21 cellular contexts compared by ENCODE assay signal in genomic region chrX:70497026-70497425, GRCh38. TPM values are rescaled to one million over a fixed set of nuclear protein-coding genes. Genes with fewer than 3 reads are reported as not detected.
DNase-seq lines count a peak whose midpoint lies in the region; ATAC-seq and TF ChIP-seq lines count a peak whose summit lies in the region.
"Had no signal": no experiment of that assay in that cellular context is flagged by ENCODE, and none has a peak within 500 bp of the region (broad histone marks: within the 10 kb centered on the region; RNA-seq: fewer than 3 reads in every experiment).

No MANE protein-coding gene starts in this region.

- H3K4me1 ChIP-seq in KMS-11 (ENCODE audit: low read depth, poor library complexity, severe bottlenecking) (peaks cover 31% of the 10 kb centered on the region), psoas muscle (no peaks in the 10 kb centered on the region), skeletal muscle tissue (ENCODE audit: control insufficient read depth in 3 of 3, insufficient read depth in 3 of 3, low read length in 3 of 3) (peaks cover 0 to 18% (median 13%) of the 10 kb centered on the region in 3 donors)
- H3K4me1 ChIP-seq in CD8-positive, alpha-beta T cell (ENCODE audit: insufficient read depth, low read length), result no peaks in the 10 kb centered on the region
- H3K4me1 ChIP-seq: BLaER1, HAP-1 had no signal

- no peak overlapping the region for H2AFZ ChIP-seq in KMS-11 (ENCODE audit: low read depth)
- H2AFZ ChIP-seq: GM23338 had no signal

- H3K4me3 ChIP-seq in KMS-11 (IDR thresholded peaks at IDR 0.05; ENCODE audit: insufficient read depth, low read depth, low read length), result no peak overlapping the region
- H3K4me3 ChIP-seq in psoas muscle, result no peak overlapping the region
- no peak overlapping the region for H3K4me3 ChIP-seq in skeletal muscle tissue (ENCODE audit: low read length in 3 of 3)
- no peak overlapping the region for H3K4me3 ChIP-seq in CD8-positive, alpha-beta T cell (ENCODE audit: low read depth, low read length)
- H3K4me3 ChIP-seq: BLaER1, GM12878, GM23338, HAP-1 had no signal

- WGBS in psoas muscle, 3 donors, result 31 to 49% (median 38%) methylated on average over 3 of the region's 3 CpGs

- H3K27me3 ChIP-seq in KMS-11 (ENCODE audit: insufficient read depth, low read depth) (no peaks in the 10 kb centered on the region), psoas muscle (ENCODE audit: insufficient read depth in 3 of 3, low read length in 2 of 3) (no peaks in the 10 kb centered on the region), skeletal muscle tissue (ENCODE audit: control insufficient read depth in 3 of 3, insufficient read depth in 3 of 3, low read length in 3 of 3) (peaks cover 0 to 4% (median 0%) of the 10 kb centered on the region in 3 donors)
- no peaks in the 10 kb centered on the region for H3K27me3 ChIP-seq in CD8-positive, alpha-beta T cell (ENCODE audit: insufficient read depth, low read length)

- no peak overlapping the region for H3K4me3 Mint-ChIP-seq in CD8-positive, alpha-beta T cell
- H3K4me3 Mint-ChIP-seq: B cell; CD4-positive, CD25-positive, alpha-beta regulatory T cell; CD8-positive, alpha-beta memory T cell; GM23338 had no signal

- DNase-seq in left ventricle myocardium superior (no peak), cardiac septum (ENCODE audit: low spot score) (no peak), psoas muscle (no peak)
- no peak for DNase-seq in CD8-positive, alpha-beta T cell
- DNase-seq: CD4-positive, CD25-positive, alpha-beta regulatory T cell; CD8-positive, alpha-beta memory T cell; DMS 273 treated with DMSO at 0.1 percent for 48 hours; DMS79; EL; GDM1 had no signal

- no peaks in the 10 kb centered on the region for H3K9me3 ChIP-seq in psoas muscle
- H3K9me3 ChIP-seq in skeletal muscle tissue (ENCODE audit: control insufficient read depth in 3 of 3, low read length in 3 of 3), result no peaks in the 10 kb centered on the region
- no peaks in the 10 kb centered on the region for H3K9me3 ChIP-seq in CD8-positive, alpha-beta T cell (ENCODE audit: low read length)
- H3K9me3 ChIP-seq: BLaER1, HAP-1 had no signal

- no peaks in the 10 kb centered on the region for H3K4me1 Mint-ChIP-seq in CD8-positive, alpha-beta T cell (ENCODE audit: low read depth)
- H3K4me1 Mint-ChIP-seq: B cell; CD8-positive, alpha-beta memory T cell; GM23338 had no signal

- H3K9me3 Mint-ChIP-seq in CD8-positive, alpha-beta T cell, result no peaks in the 10 kb centered on the region
- H3K9me3 Mint-ChIP-seq: CD4-positive, CD25-positive, alpha-beta regulatory T cell; CD8-positive, alpha-beta memory T cell; GM23338 had no signal

- TF ChIP-seq CTCF in KMS-11 (conservative IDR thresholded peaks at IDR 0.05; ENCODE audit: low read depth, low read length) (no peak), psoas muscle (IDR thresholded peaks at IDR 0.05) (no peak)
- TF ChIP-seq CTCF in CD8-positive, alpha-beta T cell (IDR thresholded peaks at IDR 0.05), result no peak

- peaks cover 71% of the 10 kb centered on the region for H3K36me3 Mint-ChIP-seq in CD8-positive, alpha-beta T cell

- POLR2A ChIA-PET in CD8-positive, alpha-beta T cell (lab: Charles Lee), result no interaction called here

- H3K9ac ChIP-seq in KMS-11 (no peak overlapping the region), skeletal muscle tissue (ENCODE audit: low read depth in 1 of 3, low read length in 3 of 3) (no peak overlapping the region)
- H3K9ac ChIP-seq: BLaER1 had no signal

- intact Hi-C loops in left ventricle myocardium superior (cut with micrococcal nuclease), result no loop called here
- intact Hi-C loops in cardiac septum (cut with DNase I), result no loop called here
- intact Hi-C loops in psoas muscle (cut with DNase I), result no loop called here
- intact Hi-C loops in CD8-positive, alpha-beta T cell (cut with DNase I, micrococcal nuclease), result no loop called here

- no peaks in the 10 kb centered on the region for H3K79me2 ChIP-seq in KMS-11 (ENCODE audit: insufficient read depth, low read depth)

- H3K27me3 Mint-ChIP-seq in CD8-positive, alpha-beta T cell (ENCODE audit: low read depth), result no peaks in the 10 kb centered on the region
- H3K27me3 Mint-ChIP-seq: B cell; CD4-positive, CD25-positive, alpha-beta regulatory T cell had no signal

- H4K20me1 ChIP-seq in KMS-11 (ENCODE audit: insufficient read depth), result no peaks in the 10 kb centered on the region

- peak; percentile 43 for ATAC-seq in left ventricle myocardium superior
- ATAC-seq in psoas muscle, result peak; percentile 78 to 91 (median 81)
- ATAC-seq in CD8-positive, alpha-beta T cell, result no peak
- ATAC-seq in HG03520 (IDR thresholded peaks at IDR 0.05; ENCODE audit: unreplicated experiment), result no peak
- ATAC-seq in HG02798 (IDR thresholded peaks at IDR 0.05; ENCODE audit: poor library complexity, unreplicated experiment), result no peak
- ATAC-seq: GM12878 had no signal

- no peak overlapping the region for H3K4me2 ChIP-seq in KMS-11
- H3K4me2 ChIP-seq: BLaER1, GM23338 had no signal

- CTCF ChIA-PET in CD8-positive, alpha-beta T cell (lab: Charles Lee), result no interaction called here

- H3K36me3 ChIP-seq in KMS-11 (ENCODE audit: insufficient read depth) (no peaks in the 10 kb centered on the region), psoas muscle (ENCODE audit: insufficient read depth in 1 of 2, low read depth in 1 of 2) (peaks cover 0 to 15% of the 10 kb centered on the region in 2 donors), skeletal muscle tissue (ENCODE audit: control insufficient read depth in 3 of 3, insufficient read depth in 3 of 3, low read length in 3 of 3) (peaks cover 7 to 27% (median 17%) of the 10 kb centered on the region in 3 donors)
- peaks cover 2% of the 10 kb centered on the region for H3K36me3 ChIP-seq in CD8-positive, alpha-beta T cell (ENCODE audit: insufficient read depth, low read length)

- H3K27ac ChIP-seq in KMS-11 (peak overlapping the region; percentile 61; the same call in 1 of the 2 replicates), psoas muscle (no peak overlapping the region), skeletal muscle tissue (ENCODE audit: low read depth, low read length) (peak overlapping the region; percentile 71)
- H3K27ac ChIP-seq in CD8-positive, alpha-beta T cell (ENCODE audit: low read depth, low read length), result no peak overlapping the region
- H3K27ac ChIP-seq: 22Rv1, BLaER1, C4-2B had no signal

- H3K27ac Mint-ChIP-seq in CD8-positive, alpha-beta T cell, result no peak overlapping the region
- H3K27ac Mint-ChIP-seq: B cell, GM23338 had no signal

RNA-seq across cellular contexts. Expression of gene DLG3, which starts 52.4 kb away (rescaled TPM):
- total RNA-seq in left ventricle myocardium superior (11.5 TPM), cardiac septum (10.9 TPM), psoas muscle (1 to 10 TPM; 1.2 to 1.6 (median 1.4) TPM), skeletal muscle tissue (7.3 TPM)
- 1 to 10 TPM in 1 of 3 donors, under 1 TPM in 2; 0.27 to 1.4 (median 0.52) TPM for polyA plus RNA-seq in psoas muscle
- total RNA-seq in CD8-positive, alpha-beta T cell, result 10 to 100 TPM; 11.0 to 12.8 TPM

Comparison
In these comparisons a context has a peak if more than half of its experiments do, and no peak if none do; other contexts are left out.
1. ATAC-seq: peak in left ventricle myocardium superior (single experiment) and psoas muscle (4 of 4); none in CD8-positive, alpha-beta T cell (single experiment), HG03520 (single experiment) and HG02798 (single experiment).
2. H3K27ac ChIP-seq: peak in KMS-11 (single experiment) and skeletal muscle tissue (single experiment); none in psoas muscle (single experiment) and CD8-positive, alpha-beta T cell (single experiment).